In genomic region chr2:96539215-96539920, GRCh38 we compare ENCODE assay signal across 13 cellular contexts. TPM values are rescaled to one million over a fixed set of nuclear protein-coding genes. Genes with fewer than 3 reads are reported as not detected.
DNase-seq lines count a peak whose midpoint lies in the region; ATAC-seq and TF ChIP-seq lines count a peak whose summit lies in the region.
"Had no signal": no experiment of that assay in that cellular context is flagged by ENCODE, and none has a peak within 500 bp of the region (broad histone marks: within the 10 kb centered on the region; RNA-seq: fewer than 3 reads in every experiment).

No MANE protein-coding gene starts in this region.

- H3K4me1 ChIP-seq in tibial nerve, result peaks cover 0 to 70% (median 30%) of the 10 kb centered on the region in 4 donors
- H3K4me1 ChIP-seq: BE2C had no signal

- peak overlapping the region; percentile 95 for H3K27ac Mint-ChIP-seq in activated T-helper 1 cell treated with anti-CD3 and anti-CD28 coated beads, Interleukin-12 subunit alpha, Interleukin-12 subunit beta, Interleukin-2, Interleukin-4 antibody, amounts not matched to agents 30 ng/mL and 10 ng/mL and 1 ng/mL, durations not matched to agents 14 hours and 24 hours and 36 hours
- peak overlapping the region; percentile 97 for H3K27ac Mint-ChIP-seq in memory B cell

- H3K4me3 ChIP-seq in tibial nerve, result peak overlapping the region in 2 of 4 donors; percentile 89 to 100

- H3K27ac ChIP-seq in tibial nerve, result peak overlapping the region in 3 of 4 donors; percentile 99 to 100 (median 100)

- TF ChIP-seq CTCF in tibial nerve (IDR thresholded peaks at IDR 0.05), result no peak

- no peaks in the 10 kb centered on the region for H3K27me3 Mint-ChIP-seq in activated T-helper 1 cell treated with anti-CD3 and anti-CD28 coated beads, Interleukin-12 subunit alpha, Interleukin-12 subunit beta, Interleukin-2, Interleukin-4 antibody, amounts not matched to agents 30 ng/mL and 10 ng/mL and 1 ng/mL, durations not matched to agents 14 hours and 24 hours and 36 hours (ENCODE audit: insufficient read depth)
- H3K27me3 Mint-ChIP-seq in memory B cell, result no peaks in the 10 kb centered on the region

- H3K27me3 ChIP-seq in tibial nerve, result no peaks in the 10 kb centered on the region
- H3K27me3 ChIP-seq: pancreas had no signal

- H3K4me1 Mint-ChIP-seq in activated T-helper 1 cell treated with anti-CD3 and anti-CD28 coated beads, Interleukin-12 subunit alpha, Interleukin-12 subunit beta, Interleukin-2, Interleukin-4 antibody, amounts not matched to agents 30 ng/mL and 10 ng/mL and 1 ng/mL, durations not matched to agents 14 hours and 24 hours and 36 hours (ENCODE audit: low read depth), result peaks cover 71% of the 10 kb centered on the region
- H3K4me1 Mint-ChIP-seq in memory B cell, result peaks cover 39% of the 10 kb centered on the region

- no peak for TF ChIP-seq EP300 in tibial nerve (IDR thresholded peaks at IDR 0.05)

- no peak for TF ChIP-seq POLR2A in tibial nerve (IDR thresholded peaks at IDR 0.05)

- H3K36me3 Mint-ChIP-seq in activated T-helper 1 cell treated with anti-CD3 and anti-CD28 coated beads, Interleukin-12 subunit alpha, Interleukin-12 subunit beta, Interleukin-2, Interleukin-4 antibody, amounts not matched to agents 30 ng/mL and 10 ng/mL and 1 ng/mL, durations not matched to agents 14 hours and 24 hours and 36 hours (ENCODE audit: low read depth), result peaks cover 59% of the 10 kb centered on the region
- H3K36me3 Mint-ChIP-seq in memory B cell, result peaks cover 7% of the 10 kb centered on the region

- ATAC-seq in memory B cell (ENCODE audit: low read depth), result no peak

- 72 to 76% methylated on average over 9 of the region's 9 CpGs for WGBS in tibial nerve, 2 donors

- H3K9me3 ChIP-seq in tibial nerve, result no peaks in the 10 kb centered on the region
- H3K9me3 ChIP-seq: BE2C, pancreas had no signal

- DNase-seq in activated gamma-delta T cell treated with Interleukin-2 at 50 U/mL for 16 hours (peak; percentile 35), activated gamma-delta T cell (lab: John Stamatoyannopoulos, UW) (no peak), memory B cell (ENCODE audit: low spot score in 2 of 2) (no peak), tibial nerve (ENCODE audit: low spot score in 2 of 2) (no peak), NCI-H2029 (lab: John Stamatoyannopoulos, UW) (no peak), pons (ENCODE audit: low spot score) (no peak), NCI-H146 treated with DMSO at 0.1 percent for 48 hours (lab: John Stamatoyannopoulos, UW; ENCODE audit: unreplicated experiment) (no peak)
- DNase-seq in activated T-helper 1 cell treated with anti-CD3 and anti-CD28 coated beads, Interleukin-12 subunit alpha, Interleukin-12 subunit beta, Interleukin-2, Interleukin-4 antibody, amounts not matched to agents 30 ng/mL and 10 ng/mL and 1 ng/mL, durations not matched to agents 14 hours and 24 hours and 36 hours (ENCODE audit: low spot score), result no peak
- DNase-seq: BE2C, pancreas had no signal

- H3K4me3 Mint-ChIP-seq in activated T-helper 1 cell treated with anti-CD3 and anti-CD28 coated beads, Interleukin-12 subunit alpha, Interleukin-12 subunit beta, Interleukin-2, Interleukin-4 antibody, amounts not matched to agents 30 ng/mL and 10 ng/mL and 1 ng/mL, durations not matched to agents 14 hours and 24 hours and 36 hours, result peak overlapping the region; percentile 91
- peak overlapping the region; percentile 97 for H3K4me3 Mint-ChIP-seq in memory B cell

- intact Hi-C loops in activated T-helper 1 cell treated with anti-CD3 and anti-CD28 coated beads, Interleukin-12 subunit alpha, Interleukin-12 subunit beta, Interleukin-2, Interleukin-4 antibody, amounts not matched to agents 30 ng/mL and 10 ng/mL and 1 ng/mL, durations not matched to agents 14 hours and 24 hours and 36 hours (cut with micrococcal nuclease), result loop anchor here (2.0 to 5.0 kb wide), 6 partner anchors 78 to 278 kb away; partner anchors contain the start of genes CNNM3, CNNM4, NCAPH and SNRNP200

- H3K9me3 Mint-ChIP-seq in activated T-helper 1 cell treated with anti-CD3 and anti-CD28 coated beads, Interleukin-12 subunit alpha, Interleukin-12 subunit beta, Interleukin-2, Interleukin-4 antibody, amounts not matched to agents 30 ng/mL and 10 ng/mL and 1 ng/mL, durations not matched to agents 14 hours and 24 hours and 36 hours, result no peaks in the 10 kb centered on the region
- H3K9me3 Mint-ChIP-seq in memory B cell, result no peaks in the 10 kb centered on the region

- peaks cover 0 to 8% (median 0%) of the 10 kb centered on the region in 3 donors for H3K36me3 ChIP-seq in tibial nerve
- H3K36me3 ChIP-seq: BE2C, pancreas had no signal

RNA-seq across cellular contexts. Expression of gene ARID5A, which starts 2.8 kb away (rescaled TPM):
- 233 and 240 TPM in 2 replicates for total RNA-seq in activated T-helper 1 cell treated with anti-CD3 and anti-CD28 coated beads, Interleukin-12 subunit alpha, Interleukin-12 subunit beta, Interleukin-2, Interleukin-4 antibody, amounts not matched to agents 30 ng/mL and 10 ng/mL and 1 ng/mL, durations not matched to agents 14 hours and 24 hours and 36 hours
- 10 to 100 TPM; 23.8 to 56.4 (median 40.3) TPM for total RNA-seq in tibial nerve

RNA-seq across cellular contexts. Expression of gene NEURL3, which starts 34.2 kb away (rescaled TPM):
- total RNA-seq in activated T-helper 1 cell treated with anti-CD3 and anti-CD28 coated beads, Interleukin-12 subunit alpha, Interleukin-12 subunit beta, Interleukin-2, Interleukin-4 antibody, amounts not matched to agents 30 ng/mL and 10 ng/mL and 1 ng/mL, durations not matched to agents 14 hours and 24 hours and 36 hours, result 0.54 and 0.75 TPM in 2 replicates
- 1 to 10 TPM in 1 of 4 donors, not detected in 3; 1.5 TPM for total RNA-seq in tibial nerve
- total RNA-seq: fibroblast of villous mesenchyme, MCF 10A, SK-MEL-5 had no signal
